In genomic region chr17:51052235-51052634, GRCh38 we compare ENCODE assay signal across 25 cellular contexts.
DNase-seq lines count a peak whose midpoint lies in the region; ATAC-seq and TF ChIP-seq lines count a peak whose summit lies in the region.
"Had no signal": no experiment of that assay in that cellular context is flagged by ENCODE, and none has a peak within 500 bp of the region (broad histone marks: within the 10 kb centered on the region; RNA-seq: fewer than 3 reads in every experiment).

No MANE protein-coding gene starts in this region.

- CTCF ChIA-PET in Caco-2 (lab: Charles Lee), result no interaction called here
- CTCF ChIA-PET in activated naive CD4-positive, alpha-beta T cell treated with anti-CD3 and anti-CD28 coated beads, Interleukin-2, amount 10 ng/mL, durations not matched to agents 7 days and 5 days (lab: Charles Lee), result no interaction called here

- H3K79me2 ChIP-seq in OCI-LY1 (ENCODE audit: insufficient read depth, low read length), result peaks cover 7% of the 10 kb centered on the region; the same call in 1 of the 2 replicates

- H3K36me3 ChIP-seq in Caco-2 (ENCODE audit: control insufficient read depth, insufficient read depth, low read length) (no peaks in the 10 kb centered on the region), OCI-LY1 (ENCODE audit: insufficient read depth, low read length) (0 out of 2 replicates have a peak, but pooled peaks cover 3% of the 10 kb centered on the region), SK-N-MC (ENCODE audit: insufficient read depth, low read length) (no peaks in the 10 kb centered on the region), endodermal cell (ENCODE audit: control insufficient read depth, insufficient read depth, low read length) (peaks cover 4% of the 10 kb centered on the region)
- H3K36me3 ChIP-seq: BE2C, MG63 had no signal

- H3K27ac ChIP-seq in OCI-LY1 (ENCODE audit: low read depth, low read length, poor library complexity, severe bottlenecking), result peak overlapping the region; percentile 27
- H3K27ac ChIP-seq in SK-N-MC, result peak overlapping the region; percentile 52; the same call in 1 of the 2 replicates
- no peak overlapping the region for H3K27ac ChIP-seq in endodermal cell (ENCODE audit: low read depth, low read length)

- no peak overlapping the region for H3K4me3 Mint-ChIP-seq in Caco-2 (ENCODE audit: unreplicated experiment)
- H3K4me3 Mint-ChIP-seq in endodermal cell, result no peak overlapping the region
- H3K4me3 Mint-ChIP-seq in activated naive CD4-positive, alpha-beta T cell treated with anti-CD3 and anti-CD28 coated beads, Interleukin-2, amount 10 ng/mL, durations not matched to agents 7 days and 5 days, result no peak overlapping the region
- H3K4me3 Mint-ChIP-seq: CD14-positive monocyte; CD8-positive, alpha-beta memory T cell; GM23338 had no signal

- H3K9me2 ChIP-seq in OCI-LY1 (ENCODE audit: low read depth, low read length), result no peaks in the 10 kb centered on the region

- H3K27me3 Mint-ChIP-seq in Caco-2 (ENCODE audit: insufficient read depth, unreplicated experiment) (no peaks in the 10 kb centered on the region), endodermal cell (ENCODE audit: insufficient read depth) (no peaks in the 10 kb centered on the region)
- no peaks in the 10 kb centered on the region for H3K27me3 Mint-ChIP-seq in activated naive CD4-positive, alpha-beta T cell treated with anti-CD3 and anti-CD28 coated beads, Interleukin-2, amount 10 ng/mL, durations not matched to agents 7 days and 5 days
- H3K27me3 Mint-ChIP-seq: CD8-positive, alpha-beta memory T cell had no signal

- H3K27me3 ChIP-seq in Caco-2 (replicated peaks; ENCODE audit: control insufficient read depth, insufficient read depth, low read length) (no peaks in the 10 kb centered on the region), OCI-LY1 (ENCODE audit: insufficient read depth, low read length) (no peaks in the 10 kb centered on the region), endodermal cell (ENCODE audit: control insufficient read depth, insufficient read depth, low read length, poor library complexity, severe bottlenecking) (no peaks in the 10 kb centered on the region)
- H3K27me3 ChIP-seq: BE2C, MG63 had no signal

- peaks cover 2% of the 10 kb centered on the region; the same call in 1 of the 2 replicates for H3F3A ChIP-seq in OCI-LY1 (ENCODE audit: insufficient read depth, low read length)

- H3K4me2 ChIP-seq in OCI-LY1 (ENCODE audit: low read length), result no peak overlapping the region
- H3K4me2 ChIP-seq: GM23338 had no signal

- ATAC-seq in HG02798 (IDR thresholded peaks at IDR 0.05; ENCODE audit: poor library complexity, unreplicated experiment) (no peak), GM19035 (IDR thresholded peaks at IDR 0.05; ENCODE audit: unreplicated experiment) (no peak)
- ATAC-seq: GM23338, HCT116 had no signal

- no peak overlapping the region for H3K4me3 ChIP-seq in Caco-2 (ENCODE audit: low read depth, low read length)
- no peak overlapping the region for H3K4me3 ChIP-seq in OCI-LY1 (ENCODE audit: low read depth, low read length, poor library complexity, severe bottlenecking)
- H3K4me3 ChIP-seq in SK-N-MC, result no peak overlapping the region
- H3K4me3 ChIP-seq in endodermal cell (ENCODE audit: low read length), result no peak overlapping the region
- H3K4me3 ChIP-seq: GM23338, MG63 had no signal

- BruUV-seq in Caco-2 (replicated peaks; lab: Mats Ljungman, UMichigan), result TSS peak; percentile 20

- H3K36me3 Mint-ChIP-seq in Caco-2 (ENCODE audit: insufficient read depth, unreplicated experiment) (peaks cover 13% of the 10 kb centered on the region), endodermal cell (ENCODE audit: low read depth) (peaks cover 9% of the 10 kb centered on the region)
- peaks cover 2% of the 10 kb centered on the region for H3K36me3 Mint-ChIP-seq in activated naive CD4-positive, alpha-beta T cell treated with anti-CD3 and anti-CD28 coated beads, Interleukin-2, amount 10 ng/mL, durations not matched to agents 7 days and 5 days

- 91% methylated on average over 2 of the region's 3 CpGs; no CpG with 5 or more reads in 1 of the 2 experiments for WGBS in endodermal cell (ENCODE audit: insufficient coverage in 1 of 2, insufficient read length in 1 of 2), 2 experiments

- H2AFZ ChIP-seq in OCI-LY1 (ENCODE audit: low read length), result no peak overlapping the region
- H2AFZ ChIP-seq: GM23338 had no signal

- intact Hi-C loops in Caco-2 (cut with micrococcal nuclease; ENCODE audit: unreplicated experiment), result no loop called here

- H3K9me3 Mint-ChIP-seq in Caco-2 (ENCODE audit: unreplicated experiment) (no peaks in the 10 kb centered on the region), endodermal cell (no peaks in the 10 kb centered on the region)
- no peaks in the 10 kb centered on the region for H3K9me3 Mint-ChIP-seq in activated naive CD4-positive, alpha-beta T cell treated with anti-CD3 and anti-CD28 coated beads, Interleukin-2, amount 10 ng/mL, durations not matched to agents 7 days and 5 days
- H3K9me3 Mint-ChIP-seq: CD14-positive monocyte; CD8-positive, alpha-beta memory T cell; GM23338 had no signal

- H3K9ac ChIP-seq in OCI-LY1 (ENCODE audit: low read length), result no peak overlapping the region
- no peak overlapping the region for H3K9ac ChIP-seq in SK-N-MC (ENCODE audit: insufficient read length)
- no peak overlapping the region for H3K9ac ChIP-seq in endodermal cell (ENCODE audit: extremely low read depth, low read length, poor library complexity, severe bottlenecking)

- H4K20me1 ChIP-seq in OCI-LY1 (ENCODE audit: insufficient read depth, low read length), result no peaks in the 10 kb centered on the region

- no peak overlapping the region for H3K27ac Mint-ChIP-seq in Caco-2 (ENCODE audit: unreplicated experiment)
- H3K27ac Mint-ChIP-seq in endodermal cell, result peak overlapping the region; percentile 19
- H3K27ac Mint-ChIP-seq in activated naive CD4-positive, alpha-beta T cell treated with anti-CD3 and anti-CD28 coated beads, Interleukin-2, amount 10 ng/mL, durations not matched to agents 7 days and 5 days, result no peak overlapping the region
- H3K27ac Mint-ChIP-seq: CD14-positive monocyte; CD8-positive, alpha-beta memory T cell; GM23338 had no signal

- peaks cover 14% of the 10 kb centered on the region for H3K4me1 Mint-ChIP-seq in Caco-2 (ENCODE audit: low read depth, unreplicated experiment)
- peaks cover 12% of the 10 kb centered on the region for H3K4me1 Mint-ChIP-seq in endodermal cell
- no peaks in the 10 kb centered on the region for H3K4me1 Mint-ChIP-seq in activated naive CD4-positive, alpha-beta T cell treated with anti-CD3 and anti-CD28 coated beads, Interleukin-2, amount 10 ng/mL, durations not matched to agents 7 days and 5 days

- H3K9me3 ChIP-seq in Caco-2 (no peaks in the 10 kb centered on the region), OCI-LY1 (ENCODE audit: low read length) (no peaks in the 10 kb centered on the region), SK-N-MC (ENCODE audit: low read depth, low read length) (no peaks in the 10 kb centered on the region), endodermal cell (ENCODE audit: control insufficient read depth, low read length) (no peaks in the 10 kb centered on the region)
- H3K9me3 ChIP-seq: BE2C, MG63 had no signal

- no peak for TF ChIP-seq CTCF in Caco-2 (IDR thresholded peaks at IDR 0.05; ENCODE audit: insufficient read depth in 1 of 2, low read depth in 1 of 2, low read length in 1 of 2, severe bottlenecking in 1 of 2, unreplicated experiment in 1 of 2)
- TF ChIP-seq CTCF in OCI-LY1 (IDR thresholded peaks at IDR 0.05; ENCODE audit: low read length), result no peak
- no peak for TF ChIP-seq CTCF in endodermal cell (conservative IDR thresholded peaks at IDR 0.05)

- peaks cover 10% of the 10 kb centered on the region for H3K4me1 ChIP-seq in Caco-2
- H3K4me1 ChIP-seq in OCI-LY1 (ENCODE audit: insufficient read depth, low read length, severe bottlenecking), result peaks cover 40% of the 10 kb centered on the region
- no peaks in the 10 kb centered on the region for H3K4me1 ChIP-seq in endodermal cell (ENCODE audit: control insufficient read depth, insufficient read depth, low read length)

- DNase-seq in Caco-2, result no peak
- no peak for DNase-seq in SK-N-MC (ENCODE audit: low read depth, low spot score)
- DNase-seq in endodermal cell, result no peak
- no peak for DNase-seq in H4 (ENCODE audit: low spot score)
- no peak for DNase-seq in activated naive CD4-positive, alpha-beta T cell treated with anti-CD3 and anti-CD28 coated beads, Interleukin-2, amount 10 ng/mL, durations not matched to agents 7 days and 5 days
- DNase-seq: 8988T; ACHN; BE2C; CD8-positive, alpha-beta memory T cell; DMS53; KBM-7; MG63; NCI-H2029; NCI-H446; NCI-H524 treated with DMSO at 0.1 percent for 48 hours; NCI-H82; NK-92 treated with Interleukin-12 subunit alpha and Interleukin-12 subunit beta, amount 100 ng/mL, for 24 hours; SHP77 treated with DMSO at 0.1 percent for 48 hours; T-helper 1 cell had no signal

- POLR2A ChIA-PET in Caco-2 (lab: Charles Lee), result no interaction called here
